8 cellular contexts compared by ENCODE assay signal in the genomic region with DNA sequence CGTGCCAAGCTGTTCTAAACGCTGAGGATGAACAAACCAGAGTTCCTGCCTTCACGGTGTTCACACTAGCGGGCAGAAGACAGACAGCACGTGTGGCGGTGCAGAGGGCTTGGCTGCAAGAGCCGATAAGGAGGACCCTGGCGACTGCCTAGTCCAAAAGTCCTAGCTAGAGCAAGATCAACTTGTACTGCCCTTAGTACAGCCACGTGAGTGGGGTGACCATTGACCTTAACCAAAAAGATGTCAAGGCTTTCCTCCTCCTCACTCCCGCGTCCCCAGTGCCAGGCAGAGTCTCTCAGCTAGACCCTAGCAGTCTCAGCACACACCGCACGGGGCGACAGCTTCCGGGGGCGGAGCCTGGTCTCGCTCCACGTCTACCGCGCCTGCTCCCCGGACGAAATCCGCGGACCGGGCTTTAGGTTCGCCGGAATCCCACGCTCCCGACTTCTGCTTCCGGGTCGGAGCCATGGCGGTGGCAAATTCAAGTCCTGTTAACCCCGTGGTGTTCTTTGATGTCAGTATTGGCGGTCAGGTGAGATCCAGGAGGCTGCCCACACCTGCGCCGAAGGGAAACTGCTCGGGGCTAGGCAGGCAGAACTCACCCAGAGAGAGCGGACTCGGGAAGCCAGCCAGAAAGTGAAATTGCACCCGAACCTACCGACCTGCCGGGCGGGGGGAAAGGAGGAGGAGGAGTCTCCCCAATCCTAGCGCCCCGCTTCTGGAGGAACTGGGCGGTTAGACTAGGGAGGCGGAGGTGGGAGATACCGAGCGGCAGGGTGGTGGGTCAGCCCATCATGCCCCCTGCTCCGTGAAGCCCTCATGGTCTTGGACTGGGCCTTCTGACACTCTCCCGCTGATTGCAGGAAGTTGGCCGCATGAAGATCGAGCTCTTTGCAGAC. TPM values are rescaled to one million over a fixed set of nuclear protein-coding genes. Genes with fewer than 3 reads are reported as not detected.
DNase-seq lines count a peak whose midpoint lies in the region; ATAC-seq lines count a peak whose summit lies in the region.

A gene (plus strand): TSS at position 443 of the 899 bp plus-strand sequence. CDS start 24 bp downstream, at position 467.

- POLR2A ChIA-PET in activated CD4-positive, alpha-beta T cell treated with anti-CD3 and anti-CD28 coated beads, Interleukin-2, amount 10 ng/mL, durations not matched to agents 7 days and 5 days (lab: Charles Lee) = interaction anchor here (0.5 to 1.0 kb wide), 4 partner anchors 11 to 201 kb away, joined by 3 to 5 read pairs (median 4); no protein-coding TSS in a partner anchor

- CTCF ChIA-PET in activated CD4-positive, alpha-beta T cell treated with anti-CD3 and anti-CD28 coated beads, Interleukin-2, amount 10 ng/mL, durations not matched to agents 7 days and 5 days (lab: Charles Lee) = interaction anchor here (0.6 to 1.6 kb wide), 4 partner anchors 24 to 283 kb away, joined by 3 to 5 read pairs (median 4); a partner anchor contains a TSS

- no peaks in the 10 kb centered on the region for H3K9me3 Mint-ChIP-seq in activated CD4-positive, alpha-beta T cell treated with anti-CD3 and anti-CD28 coated beads, Interleukin-2, amount 10 ng/mL, durations not matched to agents 7 days and 5 days

- H3K27me3 Mint-ChIP-seq in activated CD4-positive, alpha-beta T cell treated with anti-CD3 and anti-CD28 coated beads, Interleukin-2, amount 10 ng/mL, durations not matched to agents 7 days and 5 days = no peaks in the 10 kb centered on the region

- peaks cover 42% of the 10 kb centered on the region for H3K4me1 Mint-ChIP-seq in activated CD4-positive, alpha-beta T cell treated with anti-CD3 and anti-CD28 coated beads, Interleukin-2, amount 10 ng/mL, durations not matched to agents 7 days and 5 days

- DNase-seq in C1 segment of cervical spinal cord (lab: John Stamatoyannopoulos, UW) (peak; percentile 56 to 95 (median 92)), NCI-H69 (lab: John Stamatoyannopoulos, UW) (peak; percentile 94), cortex of kidney (lab: John Stamatoyannopoulos, UW) (peak; percentile 22), left colon (peak; percentile 95 to 97)
- DNase-seq in activated CD4-positive, alpha-beta T cell treated with anti-CD3 and anti-CD28 coated beads, Interleukin-2, amount 10 ng/mL, durations not matched to agents 7 days and 5 days = peak; percentile 97
- peak; percentile 95 for DNase-seq in stimulated activated CD4-positive, alpha-beta T cell treated with anti-CD3 and anti-CD28 coated beads, Interleukin-1b, Interleukin-23, amount 100 ng/mL, for 48 hours

- intact Hi-C loops in left colon (cut with DNase I, micrococcal nuclease) = no loop called here

- H3K27ac Mint-ChIP-seq in activated CD4-positive, alpha-beta T cell treated with anti-CD3 and anti-CD28 coated beads, Interleukin-2, amount 10 ng/mL, durations not matched to agents 7 days and 5 days = peak within 1 kb of the TSS; percentile 92

- H3K36me3 Mint-ChIP-seq in activated CD4-positive, alpha-beta T cell treated with anti-CD3 and anti-CD28 coated beads, Interleukin-2, amount 10 ng/mL, durations not matched to agents 7 days and 5 days (ENCODE audit: low read depth) = peaks cover 23% of the 10 kb centered on the region

- peak within 1 kb of the TSS; percentile 86 for H3K4me3 Mint-ChIP-seq in activated CD4-positive, alpha-beta T cell treated with anti-CD3 and anti-CD28 coated beads, Interleukin-2, amount 10 ng/mL, durations not matched to agents 7 days and 5 days

- ATAC-seq in GM19324 (IDR thresholded peaks at IDR 0.05; ENCODE audit: low FRiP score, unreplicated experiment) = peak; percentile 97
- ATAC-seq in HG03469 (IDR thresholded peaks at IDR 0.05; ENCODE audit: unreplicated experiment) = peak; percentile 75
- peak; percentile 99 for ATAC-seq in left colon

RNA-seq across cellular contexts. Expression of the gene that starts here (rescaled TPM):
- total RNA-seq in activated CD4-positive, alpha-beta T cell treated with anti-CD3 and anti-CD28 coated beads, Interleukin-2, amount 10 ng/mL, durations not matched to agents 7 days and 5 days = 100 to 1,000 TPM; 109 to 116 TPM
- 10 to 100 TPM; 19.1 to 28.3 TPM for total RNA-seq in left colon

Comparison
In these comparisons a context has a peak if more than half of its experiments do, and no peak if none do; other contexts are left out.
1. Peak in every context shown above with its lines: DNase-seq and ATAC-seq.
2. DNase-seq: peak in every context shown above with its lines; median percentile 97 in activated CD4-positive, alpha-beta T cell treated with anti-CD3 and anti-CD28 coated beads, Interleukin-2, amount 10 ng/mL, durations not matched to agents 7 days and 5 days; 96 in left colon; 95 in stimulated activated CD4-positive, alpha-beta T cell treated with anti-CD3 and anti-CD28 coated beads, Interleukin-1b, Interleukin-23, amount 100 ng/mL, for 48 hours; 94 in NCI-H69; 92 in C1 segment of cervical spinal cord; 22 in cortex of kidney.